Comparison of ENCODE assay signal across 20 cellular contexts in genomic region chr4:89136525-89136924, GRCh38. TPM values are rescaled to one million over a fixed set of nuclear protein-coding genes. Genes with fewer than 3 reads are reported as not detected.
DNase-seq lines count a peak whose midpoint lies in the region; ATAC-seq and TF ChIP-seq lines count a peak whose summit lies in the region.
"Had no signal": no experiment of that assay in that cellular context is flagged by ENCODE, and none has a peak within 500 bp of the region (broad histone marks: within the 10 kb centered on the region; RNA-seq: fewer than 3 reads in every experiment).

No MANE protein-coding gene starts in this region.

- no peak overlapping the region for H3K14ac ChIP-seq in IMR-90 (replicated peaks; ENCODE audit: low read depth, low read length)

- no peak overlapping the region for H2AFZ ChIP-seq in IMR-90 (replicated peaks; ENCODE audit: low read length, poor library complexity)
- H2AFZ ChIP-seq: neural progenitor cell had no signal

- H2BK120ac ChIP-seq in IMR-90 (ENCODE audit: low read depth, low read length) = no peak overlapping the region

- in situ Hi-C loops in IMR-90 (cut with MboI; ENCODE audit: low sequenced_read_pairs) = no loop called here

- no peaks in the 10 kb centered on the region for H3K36me3 ChIP-seq in IMR-90 (ENCODE audit: control insufficient read depth, insufficient read depth, low read length)
- no peaks in the 10 kb centered on the region for H3K36me3 ChIP-seq in right lobe of liver
- H3K36me3 ChIP-seq: neural progenitor cell had no signal

- H3K4ac ChIP-seq in IMR-90 (ENCODE audit: low read depth, low read length) = no peak overlapping the region

- H2AK5ac ChIP-seq in IMR-90 (ENCODE audit: low read depth, low read length) = no peak overlapping the region

- no peak overlapping the region for H3K56ac ChIP-seq in IMR-90 (ENCODE audit: extremely low read depth, insufficient read depth, low read length)

- no peak for TF ChIP-seq CTCF in IMR-90 (conservative IDR thresholded peaks at IDR 0.05; ENCODE audit: low read depth, low read length)
- TF ChIP-seq CTCF in VCaP (conservative IDR thresholded peaks at IDR 0.05) = no peak
- no peak for TF ChIP-seq CTCF in fibroblast of villous mesenchyme (IDR thresholded peaks at IDR 0.05; ENCODE audit: insufficient read depth, low read depth, low read length)
- no peak for TF ChIP-seq CTCF in right lobe of liver (IDR thresholded peaks at IDR 0.05)

- H3K9ac ChIP-seq in IMR-90 (ENCODE audit: low read depth, low read length) = no peak overlapping the region
- H3K9ac ChIP-seq: neural progenitor cell had no signal

- no peak overlapping the region for H3K4me2 ChIP-seq in IMR-90 (ENCODE audit: low read depth, low read length)
- H3K4me2 ChIP-seq: neural progenitor cell had no signal

- no peak overlapping the region for H4K91ac ChIP-seq in IMR-90 (ENCODE audit: insufficient read depth, low read depth, low read length)

- no peak for TF ChIP-seq POLR2A in IMR-90 (IDR thresholded peaks at IDR 0.05; ENCODE audit: low read depth, low read length)
- TF ChIP-seq POLR2A in right lobe of liver (IDR thresholded peaks at IDR 0.05) = no peak

- H3K79me1 ChIP-seq in IMR-90 (ENCODE audit: low read depth in 1 of 2, low read length in 2 of 2) = no peaks in the 10 kb centered on the region

- H4K8ac ChIP-seq in IMR-90 (ENCODE audit: low read depth in 2 of 2, low read length in 2 of 2) = no peak overlapping the region

- no peak overlapping the region for H3K4me3 ChIP-seq in IMR-90 (ENCODE audit: insufficient read depth, low read depth, low read length)
- no peak overlapping the region for H3K4me3 ChIP-seq in fibroblast of villous mesenchyme (ENCODE audit: low read depth, low read length)
- H3K4me3 ChIP-seq in right lobe of liver = no peak overlapping the region
- H3K4me3 ChIP-seq: neural progenitor cell had no signal

- dilution Hi-C loops in IMR-90 (cut with HindIII; ENCODE audit: low sequenced_read_pairs, unreplicated experiment) = no loop called here

- BruUV-seq in IMR-90 (replicated peaks; lab: Mats Ljungman, UMichigan) = no TSS peak

- H3K27ac ChIP-seq in IMR-90 (ENCODE audit: insufficient read depth, low read length) = no peak overlapping the region
- peak overlapping the region; percentile 5; the same call in 1 of the 2 replicates for H3K27ac ChIP-seq in VCaP
- no peak overlapping the region for H3K27ac ChIP-seq in right lobe of liver
- H3K27ac ChIP-seq: neural progenitor cell had no signal

- CTCF ChIA-PET in IMR-90 (lab: Yijun Ruan, JAX) = interaction anchor here (1.0 kb wide), 1 partner anchor 14 kb away, joined by 4 read pairs; no protein-coding TSS in a partner anchor

- no peak overlapping the region for H3K18ac ChIP-seq in IMR-90 (ENCODE audit: low read depth, low read length)

- no CpG with 5 or more reads among the region's 3 CpGs for WGBS in IMR-90 (ENCODE audit: extremely low coverage in 2 of 2, insufficient read length in 1 of 2), 2 experiments
- 77% methylated on average over 3 of the region's 3 CpGs for WGBS in right lobe of liver (ENCODE audit: insufficient coverage, low coverage, low lambda C conversion rate, missing lambda C conversion rate)

- no peak overlapping the region for H2BK20ac ChIP-seq in IMR-90 (ENCODE audit: low read depth, low read length)

- DNase-seq in A172 (ENCODE audit: low spot score) (peak; percentile 71), IMR-90 (peak; percentile 70), fibroblast of villous mesenchyme (ENCODE audit: low read depth) (peak; percentile 77), SHP77 treated with DMSO at 0.1 percent for 48 hours (lab: John Stamatoyannopoulos, UW) (no peak), right lobe of liver (no peak), iPS-NIHi11 (ENCODE audit: low spot score) (no peak), retina (no peak)
- DNase-seq: activated CD4-positive, CD25-positive, alpha-beta regulatory T cell treated with anti-CD3 and anti-CD28 coated beads, Interleukin-2, amount 50 U/mL, for 72 hours; activated CD8-positive, alpha-beta memory T cell treated with anti-CD3 and anti-CD28 coated beads, Interleukin-2, amount 10 ng/mL, durations not matched to agents 7 days and 5 days; amniotic stem cell; DMS53; effector memory CD8-positive, alpha-beta T cell; foreskin melanocyte; left colon; NCI-H1930; NCI-H446 treated with DMSO at 0.1 percent for 48 hours; stimulated activated CD4-positive, alpha-beta T cell treated with anti-CD3 and anti-CD28 coated beads, Interleukin-15, amount 100 ng/mL, for 24 hours; stimulated activated naive B cell treated with anti-CD40 and anti-IgM and Interleukin-4, amounts not matched to agents 10 μg/mL and 1 μg/mL and 100 μg/mL, for 72 hours had no signal

- POLR2A ChIA-PET in IMR-90 (lab: Charles Lee; ENCODE audit: unreplicated experiment) = no interaction called here

- H3K9me3 ChIP-seq in IMR-90 (ENCODE audit: control insufficient read depth, insufficient read depth, low read length) (no peaks in the 10 kb centered on the region), right lobe of liver (no peaks in the 10 kb centered on the region)

- no peaks in the 10 kb centered on the region; the same call in 1 of the 2 replicates for H3K9me1 ChIP-seq in IMR-90 (ENCODE audit: insufficient read depth, low read length)

- no peaks in the 10 kb centered on the region for H4K20me1 ChIP-seq in IMR-90 (ENCODE audit: insufficient read depth, low read length)

- H2BK15ac ChIP-seq in IMR-90 (ENCODE audit: low read depth, low read length) = no peak overlapping the region

- H2BK5ac ChIP-seq in IMR-90 (ENCODE audit: low read depth, low read length, poor library complexity, severe bottlenecking) = no peak overlapping the region

- no peak overlapping the region for H4K5ac ChIP-seq in IMR-90 (ENCODE audit: low read depth, low read length)

- H3K27me3 ChIP-seq in IMR-90 (ENCODE audit: control insufficient read depth, insufficient read depth, low read length) (peaks cover 2% of the 10 kb centered on the region; the same call in 1 of the 2 replicates), right lobe of liver (no peaks in the 10 kb centered on the region)
- H3K27me3 ChIP-seq: neural progenitor cell had no signal

- ATAC-seq in IMR-90 (ENCODE audit: low read depth) (peak; percentile 65; the same call in 1 of the 2 replicates), right lobe of liver (no peak)
- ATAC-seq: activated CD8-positive, alpha-beta memory T cell treated with anti-CD3 and anti-CD28 coated beads, Interleukin-2, amount 10 ng/mL, durations not matched to agents 7 days and 5 days; effector memory CD8-positive, alpha-beta T cell; left colon; stimulated activated naive B cell treated with anti-CD40 and anti-IgM and Interleukin-4, amounts not matched to agents 10 μg/mL and 1 μg/mL and 100 μg/mL, for 72 hours had no signal

- no peak overlapping the region for H2AK9ac ChIP-seq in IMR-90 (replicated peaks; ENCODE audit: low read depth, low read length, poor library complexity)

- TF ChIP-seq RAD21 in IMR-90 (IDR thresholded peaks at IDR 0.05; ENCODE audit: low read length) = no peak

- intact Hi-C loops in IMR-90 (cut with micrococcal nuclease) = no loop called here
- intact Hi-C loops in right lobe of liver (cut with DNase I) = no loop called here

- H3K4me1 ChIP-seq in IMR-90 (ENCODE audit: control insufficient read depth, insufficient read depth, low read length) = no peaks in the 10 kb centered on the region
- no peaks in the 10 kb centered on the region for H3K4me1 ChIP-seq in right lobe of liver

- H3K23ac ChIP-seq in IMR-90 (ENCODE audit: low read depth, low read length) = no peak overlapping the region

TF ChIP-seq in IMR-90, 13 proteins besides CTCF, POLR2A, EP300 and RAD21:
- TF ChIP-seq ELK1 (IDR thresholded peaks at IDR 0.05; ENCODE audit: borderline replicate concordance, low read depth, low read length) (no peak), RCOR1 (IDR thresholded peaks at IDR 0.05; ENCODE audit: insufficient replicate concordance, low read length) (no peak), MAZ (IDR thresholded peaks at IDR 0.05; ENCODE audit: borderline replicate concordance, low read depth, low read length) (no peak), SMC3 (IDR thresholded peaks at IDR 0.05; ENCODE audit: low read depth, low read length) (no peak), CEBPB (IDR thresholded peaks at IDR 0.05; ENCODE audit: low read depth, low read length) (no peak), FOS (IDR thresholded peaks at IDR 0.05; ENCODE audit: low read depth, low read length) (no peak), MAFK (IDR thresholded peaks at IDR 0.05; ENCODE audit: low read depth, low read length) (no peak), RFX5 (IDR thresholded peaks at IDR 0.05; ENCODE audit: low read depth, low read length) (no peak), CHD1 (IDR thresholded peaks at IDR 0.05; ENCODE audit: low read depth, low read length) (no peak), MXI1 (IDR thresholded peaks at IDR 0.05; ENCODE audit: borderline replicate concordance, low read depth, low read length) (no peak), NFE2L2 (IDR thresholded peaks at IDR 0.05; ENCODE audit: low read depth, low read length) (no peak), USF2 (IDR thresholded peaks at IDR 0.05; ENCODE audit: low read depth, low read length) (no peak), BHLHE40 (IDR thresholded peaks at IDR 0.05; ENCODE audit: low read depth, low read length) (no peak)

RNA-seq across cellular contexts. Expression of gene TIGD2, which starts 25.2 kb away (rescaled TPM):
- 10.2 and 16.6 TPM in 2 replicates for total RNA-seq in A172 (2014; rRNA removed; shearing (Covaris generic))
- total RNA-seq in IMR-90 (2012; rRNA removed) = 12.4 and 16.4 TPM in 2 replicates
- 3.9 and 5.6 TPM in 2 replicates for polyA plus RNA-seq in IMR-90 (2012; rRNA removed)
- 1.1 and 1.7 TPM in 2 replicates for polyA plus RNA-seq in IMR-90 (2012; cell fraction: cytosol; rRNA removed)
- 1.4 and 2.4 TPM in 2 replicates for polyA plus RNA-seq in IMR-90 (2012; cell fraction: nucleus; rRNA removed; ENCODE audit: low replicate concordance)
- total RNA-seq in fibroblast of villous mesenchyme = 12.2 and 12.5 TPM in 2 replicates
- total RNA-seq in right lobe of liver = 10 to 100 TPM in 5 of 6 experiments, 1 to 10 TPM in 1; 8.5 to 16.8 (median 13.8) TPM

Comparison
In these comparisons a context has a peak if more than half of its experiments do, and no peak if none do; other contexts are left out.
1. DNase-seq: peak in A172 (single experiment), IMR-90 (single experiment) and fibroblast of villous mesenchyme (single experiment); none in SHP77 treated with DMSO at 0.1 percent for 48 hours (single experiment), right lobe of liver (0 of 3), iPS-NIHi11 (single experiment) and retina (single experiment).